Comparison of ENCODE assay signal across 1 cellular context in genomic region chr16:2691491-2692248, GRCh38.
TF ChIP-seq lines count a peak whose summit lies in the region.

No MANE protein-coding gene starts in this region.

TF ChIP-seq in H1, 55 proteins besides CTCF, POLR2A, EP300 and RAD21:
- no peak for TF ChIP-seq KDM5A (IDR thresholded peaks at IDR 0.05; ENCODE audit: low read length)
- TF ChIP-seq SP1 (IDR thresholded peaks at IDR 0.05; ENCODE audit: low read depth, low read length): no peak
- TF ChIP-seq CBX5 (IDR thresholded peaks at IDR 0.05; ENCODE audit: low read depth, low read length): no peak
- TF ChIP-seq SAP30 (IDR thresholded peaks at IDR 0.05; ENCODE audit: insufficient read depth, insufficient replicate concordance, low read length): no peak
- TF ChIP-seq NRF1 (IDR thresholded peaks at IDR 0.05; ENCODE audit: low read depth, low read length): no peak
